ENCODE assay signal across 13 cellular contexts in genomic region chr10:22649390-22649841, GRCh38.
DNase-seq lines count a peak whose midpoint lies in the region; ATAC-seq, FAIRE-seq and TF ChIP-seq lines count a peak whose summit lies in the region.
"Had no signal": no experiment of that assay in that cellular context is flagged by ENCODE, and none has a peak within 500 bp of the region (broad histone marks: within the 10 kb centered on the region; RNA-seq: fewer than 3 reads in every experiment).

No MANE protein-coding gene starts in this region.

- no peak overlapping the region for H3K4me3 ChIP-seq in right lobe of liver
- no peak overlapping the region for H3K4me3 ChIP-seq in HepG2 (replicated peaks in 1 of 3; ENCODE audit: insufficient read depth in 1 of 3, low read depth in 2 of 3, low read length in 3 of 3)

- no peak for FAIRE-seq in HepG2 (lab: Jason Lieb, UNC)
- FAIRE-seq: H54 had no signal

- no peak for TF ChIP-seq RAD21 in HepG2 (CRISPR knock-in tag; IDR thresholded peaks at IDR 0.05)

- no peak overlapping the region for H3K4me2 ChIP-seq in HepG2 (ENCODE audit: low read depth, low read length)

- H3K36me3 ChIP-seq in right lobe of liver: no peaks in the 10 kb centered on the region
- H3K36me3 ChIP-seq in HepG2 (replicated peaks in 1 of 2; ENCODE audit: control insufficient read depth in 1 of 2, insufficient read depth in 2 of 2, low read length in 2 of 2): no peaks in the 10 kb centered on the region

- BruUV-seq in HepG2 (replicated peaks; lab: Mats Ljungman, UMichigan): no TSS peak

- in situ Hi-C loops in HepG2 (cut with HindIII; ENCODE audit: extremely low pct_ligation_motif_present, low pct_unique_long_range_greater_than_20kb): no loop called here

- TF ChIP-seq EP300 in HepG2 (IDR thresholded peaks at IDR 0.05; ENCODE audit: low read depth in 2 of 2, low read length in 2 of 2) (no peak), HepG2 (CRISPR knock-in tag; IDR thresholded peaks at IDR 0.05; ENCODE audit: borderline replicate concordance) (no peak)

- WGBS in right lobe of liver (ENCODE audit: insufficient coverage, low coverage, low lambda C conversion rate, missing lambda C conversion rate): 49% methylated on average over 8 of the region's 9 CpGs
- WGBS in HepG2 (ENCODE audit: low lambda C conversion rate): 84% methylated on average over 9 of the region's 9 CpGs

- no peak for TF ChIP-seq CTCF in right lobe of liver (IDR thresholded peaks at IDR 0.05)
- no peak for TF ChIP-seq CTCF in HepG2 (CRISPR knock-in tag; IDR thresholded peaks at IDR 0.05)
- no peak for TF ChIP-seq CTCF in mesothelial cell of epicardium (IDR thresholded peaks at IDR 0.05; ENCODE audit: unreplicated experiment)

- H3K9me3 ChIP-seq in right lobe of liver (no peaks in the 10 kb centered on the region), HepG2 (ENCODE audit: low read length) (no peaks in the 10 kb centered on the region)

- H3K27ac ChIP-seq in right lobe of liver (no peak overlapping the region), HepG2 (ENCODE audit: extremely low read length, insufficient read depth, low read length) (no peak overlapping the region)
- H3K27ac ChIP-seq: HL-60, RWPE1 had no signal

- CTCF ChIA-PET in HepG2 (lab: Yijun Ruan, JAX; ENCODE audit: low intra/inter-chr PET ratio, low total read pairs): no interaction called here

- H3K9me3 Mint-ChIP-seq in mesothelial cell of epicardium: no peaks in the 10 kb centered on the region

- intact Hi-C loops in right lobe of liver (cut with DNase I) (no loop called here), HepG2 (cut with micrococcal nuclease; ENCODE audit: unreplicated experiment) (loop anchor here (5.0 kb wide), 1 partner anchor 1572 kb away; no protein-coding TSS in a partner anchor)

- peak overlapping the region; percentile 57 for H3K27ac Mint-ChIP-seq in mesothelial cell of epicardium

- H3K79me2 ChIP-seq in HepG2 (ENCODE audit: insufficient read depth, low read length): no peaks in the 10 kb centered on the region

- H3K9ac ChIP-seq in HepG2 (ENCODE audit: insufficient read depth, low read depth, low read length): no peak overlapping the region

- H3K27me3 Mint-ChIP-seq in mesothelial cell of epicardium (ENCODE audit: low read depth): no peaks in the 10 kb centered on the region

- peaks cover 0 to 6% (median 0%) of the 10 kb centered on the region in 4 donors for H3K4me1 ChIP-seq in right lobe of liver
- H3K4me1 ChIP-seq in HepG2 (ENCODE audit: insufficient read depth, low read length): peaks cover 7% of the 10 kb centered on the region; the same call in 1 of the 2 replicates

- peaks cover 73% of the 10 kb centered on the region for H3K4me1 Mint-ChIP-seq in mesothelial cell of epicardium

- H3K36me3 Mint-ChIP-seq in mesothelial cell of epicardium: no peaks in the 10 kb centered on the region

- peak; percentile 26 to 53 (median 36) for ATAC-seq in right lobe of liver
- no peak for ATAC-seq in HepG2
- ATAC-seq in GM21526 (IDR thresholded peaks at IDR 0.05; ENCODE audit: low FRiP score, unreplicated experiment): no peak
- no peak for ATAC-seq in GM18870 (IDR thresholded peaks at IDR 0.05; ENCODE audit: unreplicated experiment)

- POLR2A ChIA-PET in HepG2 (lab: Yijun Ruan, JAX): interaction anchor here (0.5 kb wide), 1 partner anchor 1879 kb away, joined by 3 read pairs; no protein-coding TSS in a partner anchor

- no peak for TF ChIP-seq POLR2A in right lobe of liver (IDR thresholded peaks at IDR 0.05)
- no peak for TF ChIP-seq POLR2A in HepG2 (IDR thresholded peaks at IDR 0.05; ENCODE audit: insufficient read depth in 1 of 2, low read depth in 2 of 2, low read length in 2 of 2)

- H3K4me3 Mint-ChIP-seq in mesothelial cell of epicardium: no peak overlapping the region

- no peak overlapping the region for H2AFZ ChIP-seq in HepG2 (ENCODE audit: low read length)

- no peaks in the 10 kb centered on the region; the same call in 1 of the 2 replicates for H4K20me1 ChIP-seq in HepG2 (ENCODE audit: insufficient read depth, low read length)

- no peak for DNase-seq in right lobe of liver
- no peak for DNase-seq in HepG2 (ENCODE audit: low spot score)
- peak; percentile 68 to 71 for DNase-seq in activated T-cell treated with anti-CD3 and anti-CD28 coated beads, Interleukin-2, amount 50 U/mL, for 48 hours
- no peak for DNase-seq in mesothelial cell of epicardium (ENCODE audit: low spot score in 2 of 2, unreplicated experiment in 2 of 2)
- no peak for DNase-seq in DMS153 (lab: John Stamatoyannopoulos, UW)
- no peak for DNase-seq in foreskin melanocyte
- DNase-seq: cortex of kidney, NCI-H2029 treated with DMSO at 0.1 percent for 48 hours had no signal

- no peaks in the 10 kb centered on the region for H3K27me3 ChIP-seq in right lobe of liver
- no peaks in the 10 kb centered on the region for H3K27me3 ChIP-seq in HepG2 (ENCODE audit: control insufficient read depth in 1 of 2, insufficient read depth in 2 of 2, low read length in 2 of 2)

TF ChIP-seq in HepG2, 621 proteins besides CTCF, POLR2A, EP300 and RAD21:
- TF ChIP-seq PAWR (CRISPR knock-in tag; IDR thresholded peaks at IDR 0.05; ENCODE audit: borderline replicate concordance) (no peak), ZNF780A (CRISPR knock-in tag; IDR thresholded peaks at IDR 0.05) (no peak)

Comparison
In these comparisons a context has a peak if more than half of its experiments do, and no peak if none do; other contexts are left out.
1. ATAC-seq: peak in right lobe of liver (4 of 4); none in HepG2 (single experiment), GM21526 (single experiment) and GM18870 (single experiment).
2. DNase-seq: peak in activated T-cell treated with anti-CD3 and anti-CD28 coated beads, Interleukin-2, amount 50 U/mL, for 48 hours (2 of 2); none in right lobe of liver (0 of 3), HepG2 (single experiment), mesothelial cell of epicardium (0 of 2), DMS153 (single experiment) and foreskin melanocyte (single experiment).